ENCODE assay signal across 17 cellular contexts in genomic region chr1:223403184-223403815, GRCh38. TPM values are rescaled to one million over a fixed set of nuclear protein-coding genes. Genes with fewer than 3 reads are reported as not detected.
DNase-seq lines count a peak whose midpoint lies in the region; ATAC-seq and TF ChIP-seq lines count a peak whose summit lies in the region.
"Had no signal": no experiment of that assay in that cellular context is flagged by ENCODE, and none has a peak within 500 bp of the region (broad histone marks: within the 10 kb centered on the region; RNA-seq: fewer than 3 reads in every experiment).

No MANE protein-coding gene starts in this region.

- H3K4me3 ChIP-seq in HCT116 (replicated peaks in 1 of 2; ENCODE audit: low read depth in 1 of 2, low read length in 2 of 2) (no peak overlapping the region), PC-3 (ENCODE audit: low read length) (no peak overlapping the region), fibroblast of lung (replicated peaks in 1 of 4; ENCODE audit: control extremely low read depth in 1 of 4, insufficient read depth in 1 of 4, low read depth in 3 of 4, low read length in 4 of 4) (no peak overlapping the region), coronary artery (no peak overlapping the region)
- H3K4me3 ChIP-seq: thoracic aorta had no signal

- H3K79me2 ChIP-seq in HCT116 (ENCODE audit: insufficient read depth, low read length): no peaks in the 10 kb centered on the region
- no peaks in the 10 kb centered on the region for H3K79me2 ChIP-seq in PC-3 (ENCODE audit: low read length)
- no peaks in the 10 kb centered on the region for H3K79me2 ChIP-seq in fibroblast of lung (ENCODE audit: control insufficient read depth, insufficient read depth, low read length)

- no peaks in the 10 kb centered on the region for H3K36me3 ChIP-seq in HCT116 (ENCODE audit: control insufficient read depth in 1 of 2, insufficient read depth in 2 of 2, low read length in 2 of 2)
- H3K36me3 ChIP-seq in PC-3 (ENCODE audit: low read depth, low read length): no peaks in the 10 kb centered on the region
- H3K36me3 ChIP-seq in fibroblast of lung (ENCODE audit: control insufficient read depth, insufficient read depth, low read length): no peaks in the 10 kb centered on the region
- H3K36me3 ChIP-seq: thoracic aorta had no signal

- BruUV-seq in HCT116 (replicated peaks; lab: Mats Ljungman, UMichigan) (no TSS peak), PC-3 (replicated peaks; lab: Mats Ljungman, UMichigan) (no TSS peak)

- DNase-seq in DMS79 treated with DMSO at 0.1 percent for 48 hours (lab: John Stamatoyannopoulos, UW) (peak; percentile 16), DMS79 (lab: John Stamatoyannopoulos, UW) (no peak), HCT116 (ENCODE audit: low read depth, low spot score) (no peak), PC-3 (peak; percentile 27), fibroblast of lung (ENCODE audit: low read depth in 2 of 2) (peak; percentile 46 to 49), D341Med (ENCODE audit: low spot score) (no peak), coronary artery (ENCODE audit: low spot score) (no peak), activated T-cell treated with anti-CD3 and anti-CD28 coated beads for 4 hours (no peak)
- DNase-seq: activated CD8-positive, alpha-beta memory T cell treated with anti-CD3 and anti-CD28 coated beads for 24 hours; activated gamma-delta T cell treated with Interleukin-2 at 50 U/mL for 16 hours; CD4-positive, alpha-beta T cell; effector CD8-positive, alpha-beta T cell; stimulated activated CD4-positive, alpha-beta T cell treated with anti-CD3 and anti-CD28 coated beads, Interleukin-2, amount 100 ng/mL, for 48 hours had no signal

- intact Hi-C loops in HCT116 (cut with micrococcal nuclease) (no loop called here), PC-3 (cut with micrococcal nuclease) (no loop called here)

- POLR2A ChIA-PET in HCT116 (lab: Charles Lee) (no interaction called here), PC-3 (lab: Charles Lee; ENCODE audit: unreplicated experiment) (no interaction called here)

- H3K9me3 ChIP-seq in HCT116 (ENCODE audit: control insufficient read depth in 1 of 2, insufficient read depth in 1 of 2, low read depth in 1 of 2, low read length in 2 of 2): no peaks in the 10 kb centered on the region
- no peaks in the 10 kb centered on the region for H3K9me3 ChIP-seq in PC-3 (ENCODE audit: low read length)
- H3K9me3 ChIP-seq in fibroblast of lung (ENCODE audit: control insufficient read depth, insufficient read depth, low read depth, low read length): no peaks in the 10 kb centered on the region
- H3K9me3 ChIP-seq: thoracic aorta had no signal

- TF ChIP-seq RAD21 in HCT116 (IDR thresholded peaks at IDR 0.05; ENCODE audit: low read depth): no peak

- H4K20me1 ChIP-seq in HCT116 (ENCODE audit: insufficient read depth): no peaks in the 10 kb centered on the region
- no peaks in the 10 kb centered on the region for H4K20me1 ChIP-seq in PC-3 (ENCODE audit: low read length)
- no peaks in the 10 kb centered on the region for H4K20me1 ChIP-seq in fibroblast of lung (ENCODE audit: control insufficient read depth, extremely low read depth, insufficient read depth, low read length)

- no peaks in the 10 kb centered on the region for H3K27me3 ChIP-seq in HCT116 (ENCODE audit: insufficient read depth, low read length)
- peaks cover 24% of the 10 kb centered on the region for H3K27me3 ChIP-seq in PC-3 (ENCODE audit: low read length)
- H3K27me3 ChIP-seq in fibroblast of lung (ENCODE audit: control insufficient read depth, insufficient read depth, low read length): no peaks in the 10 kb centered on the region

- no peak for TF ChIP-seq POLR2A in HCT116 (IDR thresholded peaks at IDR 0.05; ENCODE audit: borderline replicate concordance, extremely low read depth, insufficient read depth, insufficient read length)

- ATAC-seq in HCT116: no peak
- ATAC-seq in PC-3: no peak

- H3K9me2 ChIP-seq in HCT116 (ENCODE audit: insufficient read depth) (no peaks in the 10 kb centered on the region), PC-3 (replicated peaks; ENCODE audit: low read length) (no peaks in the 10 kb centered on the region)

- H3K4me1 ChIP-seq in HCT116 (ENCODE audit: control insufficient read depth in 1 of 2, insufficient read depth in 2 of 2, low read length in 2 of 2) (peaks cover 11 to 19% of the 10 kb centered on the region in 2 experiments), PC-3 (ENCODE audit: insufficient read depth, low read length) (peaks cover 15% of the 10 kb centered on the region), fibroblast of lung (ENCODE audit: control insufficient read depth, extremely low read depth, insufficient read depth, low read length) (peaks cover 6% of the 10 kb centered on the region)

- peak overlapping the region; percentile 60 for H3K4me2 ChIP-seq in HCT116 (ENCODE audit: low read length)
- no peak overlapping the region; the same call in 1 of the 2 replicates for H3K4me2 ChIP-seq in PC-3 (ENCODE audit: low read length)
- no peak overlapping the region for H3K4me2 ChIP-seq in fibroblast of lung (ENCODE audit: extremely low read depth, insufficient read depth, low read length)

- H3F3A ChIP-seq in PC-3 (ENCODE audit: low read length, unreplicated experiment): no peaks in the 10 kb centered on the region

- RAD21 ChIA-PET in HCT116 (lab: Charles Lee; ENCODE audit: low non-redundant PET in 1 of 2, low total read pairs in 2 of 2, uncharacterized antibody in 2 of 2, unreplicated experiment in 2 of 2): no interaction called here

- CTCF ChIA-PET in HCT116 (lab: Charles Lee) (no interaction called here), PC-3 (lab: Charles Lee) (interaction anchor here (0.6 kb wide), 1 partner anchor 269 kb away, joined by 3 read pairs; no protein-coding TSS in a partner anchor)

- TF ChIP-seq CTCF in HCT116 (IDR thresholded peaks at IDR 0.05 in 2 of 3, conservative IDR thresholded peaks at IDR 0.05 in 1 of 3; ENCODE audit: borderline replicate concordance in 1 of 3, insufficient read depth in 1 of 3, low read depth in 2 of 3, low read length in 2 of 3): no peak
- TF ChIP-seq CTCF in PC-3 (conservative IDR thresholded peaks at IDR 0.05; ENCODE audit: low read depth, low read length): no peak
- no peak for TF ChIP-seq CTCF in fibroblast of lung (conservative IDR thresholded peaks at IDR 0.05 in 1 of 2, IDR thresholded peaks at IDR 0.05 in 1 of 2; ENCODE audit: low read depth in 1 of 2, low read length in 2 of 2)
- no peak for TF ChIP-seq CTCF in coronary artery (IDR thresholded peaks at IDR 0.05)

- peak overlapping the region; percentile 85 for H2AFZ ChIP-seq in HCT116 (ENCODE audit: low read depth, low read length, poor library complexity, severe bottlenecking)
- H2AFZ ChIP-seq in PC-3 (ENCODE audit: low read length): no peak overlapping the region
- H2AFZ ChIP-seq in fibroblast of lung (ENCODE audit: low read length): no peak overlapping the region

- H3K27ac ChIP-seq in HCT116 (ENCODE audit: low read depth, low read length): no peak overlapping the region
- H3K27ac ChIP-seq in PC-3 (ENCODE audit: low read length): no peak overlapping the region
- no peak overlapping the region for H3K27ac ChIP-seq in fibroblast of lung (ENCODE audit: insufficient read depth, low read length)
- H3K27ac ChIP-seq in coronary artery: no peak overlapping the region
- H3K27ac ChIP-seq: thoracic aorta had no signal

- H3K9ac ChIP-seq in HCT116 (ENCODE audit: low read length) (no peak overlapping the region), PC-3 (ENCODE audit: low read length) (no peak overlapping the region), fibroblast of lung (ENCODE audit: insufficient read depth, low read length) (no peak overlapping the region)

TF ChIP-seq in HCT116, 20 proteins besides CTCF, POLR2A, EP300 and RAD21 (continues in another document):
- TF ChIP-seq ATF3 (IDR thresholded peaks at IDR 0.05) (no peak), JUND (IDR thresholded peaks at IDR 0.05) (no peak), FOSL1 (IDR thresholded peaks at IDR 0.05; ENCODE audit: low read depth) (no peak), ZBTB33 (IDR thresholded peaks at IDR 0.05; ENCODE audit: extremely low read depth, insufficient replicate concordance, low read length) (no peak), POLR2AphosphoS5 (IDR thresholded peaks at IDR 0.05; ENCODE audit: low read depth, low read length) (no peak), EZH2phosphoT487 (IDR thresholded peaks at IDR 0.05; ENCODE audit: borderline replicate concordance) (no peak), YY1 (IDR thresholded peaks at IDR 0.05; ENCODE audit: extremely low read depth, insufficient replicate concordance, low read depth, low read length) (no peak), EGR1 (IDR thresholded peaks at IDR 0.05; ENCODE audit: low read depth) (no peak), ELF1 (IDR thresholded peaks at IDR 0.05; ENCODE audit: borderline replicate concordance, low read depth) (no peak), EZH2 (IDR thresholded peaks at IDR 0.05) (no peak)

RNA-seq across cellular contexts. Expression of gene CCDC185, which starts 10.1 kb away (rescaled TPM):
- total RNA-seq in HCT116 (2021; ENCODE audit: unreplicated experiment) (not detected), PC-3 (2014; rRNA removed) (not detected in 2 replicates), fibroblast of lung (not detected in 2 replicates)
- polyA plus RNA-seq in HCT116 (2012): not detected in 2 replicates
- polyA plus RNA-seq in fibroblast of lung: 0.02 TPM in 1 of 2 replicates, not detected in the other
- not detected in 2 replicates for polyA plus RNA-seq in fibroblast of lung (2012)
- polyA minus RNA-seq in fibroblast of lung (ENCODE audit: low replicate concordance): not detected in 2 replicates
- total RNA-seq: CD4-positive, alpha-beta T cell; lung microvascular endothelial cell; OCI-LY7; thoracic aorta had no signal
- polyA plus RNA-seq: neural cell had no signal

RNA-seq across cellular contexts. Expression of gene SUSD4, which starts 39.3 kb away (rescaled TPM):
- total RNA-seq in HCT116 (2021; ENCODE audit: unreplicated experiment) (0.59 TPM), PC-3 (2014; rRNA removed) (1.3 and 5.2 TPM in 2 replicates), fibroblast of lung (under 0.01 TPM in 1 of 2 replicates, not detected in the other)
- 1.4 and 2.2 TPM in 2 replicates for polyA plus RNA-seq in HCT116 (2012)
- 0.33 and 0.63 TPM in 2 replicates for polyA plus RNA-seq in fibroblast of lung
- polyA plus RNA-seq in fibroblast of lung (2012): 0.22 and 0.45 TPM in 2 replicates
- polyA minus RNA-seq in fibroblast of lung (ENCODE audit: low replicate concordance): not detected in 2 replicates

Comparison
In these comparisons a context has a peak if more than half of its experiments do, and no peak if none do; other contexts are left out.
1. DNase-seq: peak in DMS79 treated with DMSO at 0.1 percent for 48 hours (single experiment), PC-3 (single experiment) and fibroblast of lung (2 of 2); none in DMS79 (single experiment), HCT116 (single experiment), D341Med (single experiment), coronary artery (single experiment) and activated T-cell treated with anti-CD3 and anti-CD28 coated beads for 4 hours (single experiment).